1 cellular context compared by ENCODE assay signal in genomic region chr1:116694524-116694923, GRCh38.
TF ChIP-seq lines count a peak whose summit lies in the region.

No MANE protein-coding gene starts in this region.

TF ChIP-seq in H1, 55 proteins besides CTCF, POLR2A, EP300 and RAD21:
- no peak for TF ChIP-seq CBX8 (IDR thresholded peaks at IDR 0.05; ENCODE audit: borderline replicate concordance, low read depth, low read length)
- no peak for TF ChIP-seq BACH1 (IDR thresholded peaks at IDR 0.05; ENCODE audit: low read length)
- TF ChIP-seq PHF8 (conservative IDR thresholded peaks at IDR 0.05; ENCODE audit: low read depth, low read length) = no peak
- no peak for TF ChIP-seq CHD1 (IDR thresholded peaks at IDR 0.05; ENCODE audit: low read depth, low read length)
- no peak for TF ChIP-seq SRF (IDR thresholded peaks at IDR 0.05; ENCODE audit: low read depth, low read length)
- no peak for TF ChIP-seq HDAC6 (IDR thresholded peaks at IDR 0.05; ENCODE audit: low read depth, low read length)
- no peak for TF ChIP-seq GABPA (IDR thresholded peaks at IDR 0.05; ENCODE audit: borderline replicate concordance, insufficient read depth, low read length)
- TF ChIP-seq FOSL1 (IDR thresholded peaks at IDR 0.05; ENCODE audit: insufficient read depth, low read depth, low read length) = no peak
- no peak for TF ChIP-seq GTF2F1 (IDR thresholded peaks at IDR 0.05; ENCODE audit: borderline replicate concordance, low read depth, low read length)
- TF ChIP-seq KDM1A (IDR thresholded peaks at IDR 0.05; ENCODE audit: borderline replicate concordance, low read length) = no peak
